7 cellular contexts compared by ENCODE assay signal in genomic region chr6:36598739-36599318, GRCh38. TPM values are rescaled to one million over a fixed set of nuclear protein-coding genes. Genes with fewer than 3 reads are reported as not detected.
DNase-seq lines count a peak whose midpoint lies in the region; ATAC-seq and TF ChIP-seq lines count a peak whose summit lies in the region.

No MANE protein-coding gene starts in this region.

- CTCF ChIA-PET in activated CD8-positive, alpha-beta T cell treated with anti-CD3 and anti-CD28 coated beads, Interleukin-2, amount 10 ng/mL, durations not matched to agents 7 days and 5 days (lab: Charles Lee) = interaction anchor here (0.8 to 2.6 kb wide), 7 partner anchors 8 to 276 kb away, joined by 3 to 15 read pairs (median 3); partner anchors contain the start of genes CDKN1A and PPIL1

- H3K27me3 ChIP-seq in iPS-18a (ENCODE audit: control insufficient read depth, insufficient read depth, low read length) = no peaks in the 10 kb centered on the region

- H3K27ac Mint-ChIP-seq in HFFc6 = peak overlapping the region; percentile 75
- peak overlapping the region; percentile 79 for H3K27ac Mint-ChIP-seq in activated CD8-positive, alpha-beta T cell treated with anti-CD3 and anti-CD28 coated beads, Interleukin-2, amount 10 ng/mL, durations not matched to agents 7 days and 5 days
- no peak overlapping the region for H3K27ac Mint-ChIP-seq in stimulated activated memory B cell treated with anti-CD40 and anti-IgM and Interleukin-4, amounts not matched to agents 10 μg/mL and 1 μg/mL and 100 μg/mL, for 72 hours

- H3K4me1 Mint-ChIP-seq in HFFc6 (ENCODE audit: low read depth) = peaks cover 69% of the 10 kb centered on the region
- peaks cover 54% of the 10 kb centered on the region for H3K4me1 Mint-ChIP-seq in activated CD8-positive, alpha-beta T cell treated with anti-CD3 and anti-CD28 coated beads, Interleukin-2, amount 10 ng/mL, durations not matched to agents 7 days and 5 days (ENCODE audit: low read depth)
- H3K4me1 Mint-ChIP-seq in stimulated activated memory B cell treated with anti-CD40 and anti-IgM and Interleukin-4, amounts not matched to agents 10 μg/mL and 1 μg/mL and 100 μg/mL, for 72 hours = peaks cover 40% of the 10 kb centered on the region

- TF ChIP-seq CTCF in HFFc6 (IDR thresholded peaks at IDR 0.05) = no peak

- H3K9me3 ChIP-seq in iPS-18a (ENCODE audit: control insufficient read depth, low read depth, low read length) = no peaks in the 10 kb centered on the region

- DNase-seq in HFFc6 (no peak), NOMO-1 (lab: John Stamatoyannopoulos, UW; ENCODE audit: unreplicated experiment in 2 of 2) (no peak), NCI-H1092 (lab: John Stamatoyannopoulos, UW) (no peak)
- no peak for DNase-seq in activated CD8-positive, alpha-beta T cell treated with anti-CD3 and anti-CD28 coated beads, Interleukin-2, amount 10 ng/mL, durations not matched to agents 7 days and 5 days
- DNase-seq in stimulated activated CD4-positive, alpha-beta T cell treated with anti-CD3 and anti-CD28 coated beads, Interleukin-12 subunit alpha, Interleukin-12 subunit beta, amount 100 ng/mL, for 4 hours = no peak

- peaks cover 87% of the 10 kb centered on the region for H3K36me3 ChIP-seq in iPS-18a (ENCODE audit: control insufficient read depth, low read depth, low read length)

- peaks cover 19% of the 10 kb centered on the region for H3K27me3 Mint-ChIP-seq in HFFc6 (ENCODE audit: insufficient read depth)
- no peaks in the 10 kb centered on the region for H3K27me3 Mint-ChIP-seq in activated CD8-positive, alpha-beta T cell treated with anti-CD3 and anti-CD28 coated beads, Interleukin-2, amount 10 ng/mL, durations not matched to agents 7 days and 5 days (ENCODE audit: low read depth)
- no peaks in the 10 kb centered on the region for H3K27me3 Mint-ChIP-seq in stimulated activated memory B cell treated with anti-CD40 and anti-IgM and Interleukin-4, amounts not matched to agents 10 μg/mL and 1 μg/mL and 100 μg/mL, for 72 hours

- H3K9ac ChIP-seq in iPS-18a (ENCODE audit: low read length) = no peak overlapping the region

- no peak overlapping the region for H3K27ac ChIP-seq in iPS-18a (ENCODE audit: low read length)

- H3K9me3 Mint-ChIP-seq in HFFc6 = peaks cover 23% of the 10 kb centered on the region
- H3K9me3 Mint-ChIP-seq in activated CD8-positive, alpha-beta T cell treated with anti-CD3 and anti-CD28 coated beads, Interleukin-2, amount 10 ng/mL, durations not matched to agents 7 days and 5 days (ENCODE audit: insufficient read depth) = no peaks in the 10 kb centered on the region
- no peaks in the 10 kb centered on the region for H3K9me3 Mint-ChIP-seq in stimulated activated memory B cell treated with anti-CD40 and anti-IgM and Interleukin-4, amounts not matched to agents 10 μg/mL and 1 μg/mL and 100 μg/mL, for 72 hours

- peak overlapping the region; percentile 99 for H3K4me3 ChIP-seq in iPS-18a (ENCODE audit: low read length)

- H3K4me3 Mint-ChIP-seq in HFFc6 = peak overlapping the region; percentile 96
- peak overlapping the region; percentile 90 for H3K4me3 Mint-ChIP-seq in activated CD8-positive, alpha-beta T cell treated with anti-CD3 and anti-CD28 coated beads, Interleukin-2, amount 10 ng/mL, durations not matched to agents 7 days and 5 days
- H3K4me3 Mint-ChIP-seq in stimulated activated memory B cell treated with anti-CD40 and anti-IgM and Interleukin-4, amounts not matched to agents 10 μg/mL and 1 μg/mL and 100 μg/mL, for 72 hours = peak overlapping the region; percentile 45

- POLR2A ChIA-PET in activated CD8-positive, alpha-beta T cell treated with anti-CD3 and anti-CD28 coated beads, Interleukin-2, amount 10 ng/mL, durations not matched to agents 7 days and 5 days (lab: Charles Lee) = interaction anchor here (1.2 to 8.8 kb wide), 7 partner anchors 8 to 79 kb away, joined by 3 to 109 read pairs (median 6); no protein-coding TSS in a partner anchor

- H3K36me3 Mint-ChIP-seq in HFFc6 (ENCODE audit: low read depth) = peaks cover 79% of the 10 kb centered on the region
- peaks cover 94% of the 10 kb centered on the region for H3K36me3 Mint-ChIP-seq in activated CD8-positive, alpha-beta T cell treated with anti-CD3 and anti-CD28 coated beads, Interleukin-2, amount 10 ng/mL, durations not matched to agents 7 days and 5 days (ENCODE audit: low read depth)
- peaks cover 65% of the 10 kb centered on the region for H3K36me3 Mint-ChIP-seq in stimulated activated memory B cell treated with anti-CD40 and anti-IgM and Interleukin-4, amounts not matched to agents 10 μg/mL and 1 μg/mL and 100 μg/mL, for 72 hours

- no peak for ATAC-seq in activated CD8-positive, alpha-beta T cell treated with anti-CD3 and anti-CD28 coated beads, Interleukin-2, amount 10 ng/mL, durations not matched to agents 7 days and 5 days
- no peak for ATAC-seq in stimulated activated memory B cell treated with anti-CD40 and anti-IgM and Interleukin-4, amounts not matched to agents 10 μg/mL and 1 μg/mL and 100 μg/mL, for 72 hours

- H3K4me1 ChIP-seq in iPS-18a (ENCODE audit: control insufficient read depth, low read depth, low read length) = peaks cover 6% of the 10 kb centered on the region

RNA-seq across cellular contexts. Expression of gene SRSF3, which starts 4.7 kb away (rescaled TPM):
- 100 to 1,000 TPM; 257 to 368 (median 330) TPM for total RNA-seq in HFFc6 (2021; fragmentation: NEBNext Ultra II Directional; extraction: Animal tissue kit (Norgen Biotek cat#: 25700))
- total RNA-seq in activated CD8-positive, alpha-beta T cell treated with anti-CD3 and anti-CD28 coated beads, Interleukin-2, amount 10 ng/mL, durations not matched to agents 7 days and 5 days = 100 to 1,000 TPM; 482 to 509 TPM

RNA-seq across cellular contexts. Expression of gene STK38, which starts 51.5 kb away (rescaled TPM):
- total RNA-seq in HFFc6 (2021; fragmentation: NEBNext Ultra II Directional; extraction: Animal tissue kit (Norgen Biotek cat#: 25700)) = 10 to 100 TPM; 37.4 to 44.9 (median 41.9) TPM
- 10 to 100 TPM; 53.5 to 54.4 TPM for total RNA-seq in activated CD8-positive, alpha-beta T cell treated with anti-CD3 and anti-CD28 coated beads, Interleukin-2, amount 10 ng/mL, durations not matched to agents 7 days and 5 days

Comparison
In these comparisons a context has a peak if more than half of its experiments do, and no peak if none do; other contexts are left out.
1. H3K4me3 Mint-ChIP-seq: peak in every context shown above with its lines; median percentile 96 in HFFc6; 90 in activated CD8-positive, alpha-beta T cell treated with anti-CD3 and anti-CD28 coated beads, Interleukin-2, amount 10 ng/mL, durations not matched to agents 7 days and 5 days; 45 in stimulated activated memory B cell treated with anti-CD40 and anti-IgM and Interleukin-4, amounts not matched to agents 10 μg/mL and 1 μg/mL and 100 μg/mL, for 72 hours.